Comparison of ENCODE assay signal across 1 cellular context in the genomic region with DNA sequence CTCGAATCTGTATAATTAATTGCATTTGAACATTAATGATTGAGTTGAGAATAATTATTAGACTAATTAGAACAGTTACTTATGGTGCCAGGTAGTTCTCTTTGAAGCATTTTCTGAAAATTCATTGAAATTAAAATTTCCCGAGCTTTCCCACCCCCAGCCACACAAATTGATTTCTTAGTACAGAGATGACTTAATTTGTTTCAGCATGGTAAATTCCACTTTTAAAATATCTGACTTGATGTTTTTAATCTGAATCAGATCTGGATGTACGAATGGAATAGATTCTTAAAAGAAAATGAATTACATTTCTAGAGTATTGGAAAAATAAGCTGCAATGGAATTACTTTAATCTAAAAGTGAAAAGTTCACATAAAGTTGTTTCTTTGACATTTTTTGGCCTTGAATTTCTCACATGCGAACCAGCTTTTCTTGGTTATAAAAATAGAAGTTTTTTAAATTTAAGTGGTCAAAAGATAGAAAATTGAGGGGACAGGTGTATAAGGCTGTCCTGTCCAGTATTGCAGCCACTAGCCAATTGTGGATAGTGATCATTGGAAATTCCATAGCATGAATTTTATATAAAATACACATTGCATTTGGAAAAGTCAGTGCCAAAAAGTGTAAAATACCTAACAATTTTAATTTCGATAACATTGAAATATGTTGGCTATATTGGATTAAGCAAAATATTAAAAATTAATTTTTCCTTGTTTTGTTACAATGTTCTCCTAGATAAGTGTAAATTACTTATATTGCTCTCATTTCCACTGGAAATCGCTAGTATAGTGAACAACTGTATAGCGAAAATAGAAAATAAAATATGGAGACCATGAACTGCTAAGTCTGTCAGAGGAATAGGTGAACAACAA.
TF ChIP-seq lines count a peak whose summit lies in the region.

No MANE protein-coding gene starts in this region.

TF ChIP-seq in K562, 482 proteins besides CTCF, POLR2A, EP300 and RAD21 (continued from another document and continues in another):
- TF ChIP-seq, protein P1, sequence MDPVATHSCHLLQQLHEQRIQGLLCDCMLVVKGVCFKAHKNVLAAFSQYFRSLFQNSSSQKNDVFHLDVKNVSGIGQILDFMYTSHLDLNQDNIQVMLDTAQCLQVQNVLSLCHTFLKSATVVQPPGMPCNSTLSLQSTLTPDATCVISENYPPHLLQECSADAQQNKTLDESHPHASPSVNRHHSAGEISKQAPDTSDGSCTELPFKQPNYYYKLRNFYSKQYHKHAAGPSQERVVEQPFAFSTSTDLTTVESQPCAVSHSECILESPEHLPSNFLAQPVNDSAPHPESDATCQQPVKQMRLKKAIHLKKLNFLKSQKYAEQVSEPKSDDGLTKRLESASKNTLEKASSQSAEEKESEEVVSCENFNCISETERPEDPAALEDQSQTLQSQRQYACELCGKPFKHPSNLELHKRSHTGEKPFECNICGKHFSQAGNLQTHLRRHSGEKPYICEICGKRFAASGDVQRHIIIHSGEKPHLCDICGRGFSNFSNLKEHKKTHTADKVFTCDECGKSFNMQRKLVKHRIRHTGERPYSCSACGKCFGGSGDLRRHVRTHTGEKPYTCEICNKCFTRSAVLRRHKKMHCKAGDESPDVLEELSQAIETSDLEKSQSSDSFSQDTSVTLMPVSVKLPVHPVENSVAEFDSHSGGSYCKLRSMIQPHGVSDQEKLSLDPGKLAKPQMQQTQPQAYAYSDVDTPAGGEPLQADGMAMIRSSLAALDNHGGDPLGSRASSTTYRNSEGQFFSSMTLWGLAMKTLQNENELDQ (CRISPR knock-in tag; IDR thresholded peaks at IDR 0.05; ENCODE audit: borderline replicate concordance), result no peak
- TF ChIP-seq HDAC1 (IDR thresholded peaks at IDR 0.05), result no peak
- no peak for TF ChIP-seq ASH1L (IDR thresholded peaks at IDR 0.05; ENCODE audit: borderline replicate concordance, low read depth, partially characterized antibody)
- TF ChIP-seq ADNP (tag; IDR thresholded peaks at IDR 0.05), result peak; percentile 37; the same call in 1 of the 2 replicates
- TF ChIP-seq HDAC6 (IDR thresholded peaks at IDR 0.05; ENCODE audit: low read depth, low read length), result no peak
- TF ChIP-seq ZNF146 (CRISPR knock-in tag; IDR thresholded peaks at IDR 0.05; ENCODE audit: unreplicated experiment), result no peak
- no peak for TF ChIP-seq EGR1 (conservative IDR thresholded peaks at IDR 0.05)
- TF ChIP-seq ETS2 (tag; IDR thresholded peaks at IDR 0.05; ENCODE audit: borderline replicate concordance, poor library complexity, severe bottlenecking), result no peak
- TF ChIP-seq, protein P2, sequence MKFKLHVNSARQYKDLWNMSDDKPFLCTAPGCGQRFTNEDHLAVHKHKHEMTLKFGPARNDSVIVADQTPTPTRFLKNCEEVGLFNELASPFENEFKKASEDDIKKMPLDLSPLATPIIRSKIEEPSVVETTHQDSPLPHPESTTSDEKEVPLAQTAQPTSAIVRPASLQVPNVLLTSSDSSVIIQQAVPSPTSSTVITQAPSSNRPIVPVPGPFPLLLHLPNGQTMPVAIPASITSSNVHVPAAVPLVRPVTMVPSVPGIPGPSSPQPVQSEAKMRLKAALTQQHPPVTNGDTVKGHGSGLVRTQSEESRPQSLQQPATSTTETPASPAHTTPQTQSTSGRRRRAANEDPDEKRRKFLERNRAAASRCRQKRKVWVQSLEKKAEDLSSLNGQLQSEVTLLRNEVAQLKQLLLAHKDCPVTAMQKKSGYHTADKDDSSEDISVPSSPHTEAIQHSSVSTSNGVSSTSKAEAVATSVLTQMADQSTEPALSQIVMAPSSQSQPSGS (CRISPR knock-in tag; IDR thresholded peaks at IDR 0.05), result no peak
- TF ChIP-seq BACH1 (tag; IDR thresholded peaks at IDR 0.05), result 0 out of 2 replicates have a peak, but pooled peaks have one; percentile 64
- TF ChIP-seq MAFK (IDR thresholded peaks at IDR 0.05; ENCODE audit: low read length), result no peak
- TF ChIP-seq ZNF699 (CRISPR knock-in tag; IDR thresholded peaks at IDR 0.05; ENCODE audit: insufficient replicate concordance), result no peak
- TF ChIP-seq, protein P3, sequence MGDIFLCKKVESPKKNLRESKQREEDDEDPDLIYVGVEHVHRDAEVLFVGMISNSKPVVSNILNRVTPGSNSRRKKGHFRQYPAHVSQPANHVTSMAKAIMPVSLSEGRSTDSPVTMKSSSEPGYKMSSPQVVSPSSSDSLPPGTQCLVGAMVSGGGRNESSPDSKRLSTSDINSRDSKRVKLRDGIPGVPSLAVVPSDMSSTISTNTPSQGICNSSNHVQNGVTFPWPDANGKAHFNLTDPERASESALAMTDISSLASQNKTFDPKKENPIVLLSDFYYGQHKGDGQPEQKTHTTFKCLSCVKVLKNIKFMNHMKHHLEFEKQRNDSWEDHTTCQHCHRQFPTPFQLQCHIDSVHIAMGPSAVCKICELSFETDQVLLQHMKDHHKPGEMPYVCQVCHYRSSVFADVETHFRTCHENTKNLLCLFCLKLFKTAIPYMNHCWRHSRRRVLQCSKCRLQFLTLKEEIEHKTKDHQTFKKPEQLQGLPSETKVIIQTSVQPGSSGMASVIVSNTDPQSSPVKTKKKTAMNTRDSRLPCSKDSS (IDR thresholded peaks at IDR 0.05; ENCODE audit: low read depth, partially characterized antibody), result no peak
- 0 out of 2 replicates have a peak, but pooled peaks have one; percentile 83 for TF ChIP-seq ZNF696 (CRISPR knock-in tag; conservative IDR thresholded peaks at IDR 0.05)
- 0 out of 2 replicates have a peak, but pooled peaks have one; percentile 12 for TF ChIP-seq CHD2 (IDR thresholded peaks at IDR 0.05; ENCODE audit: low read depth, low read length)
- TF ChIP-seq HDAC3 (IDR thresholded peaks at IDR 0.05; ENCODE audit: borderline replicate concordance, partially characterized antibody), result no peak
- TF ChIP-seq EP400 (IDR thresholded peaks at IDR 0.05), result peak; percentile 43; the same call in 1 of the 2 replicates
- no peak for TF ChIP-seq ARID1B (IDR thresholded peaks at IDR 0.05)
- TF ChIP-seq, protein P4, sequence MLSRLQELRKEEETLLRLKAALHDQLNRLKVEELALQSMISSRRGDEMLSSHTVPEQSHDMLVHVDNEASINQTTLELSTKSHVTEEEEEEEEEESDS (CRISPR knock-in tag; IDR thresholded peaks at IDR 0.05), result no peak
- TF ChIP-seq THRAP3 (IDR thresholded peaks at IDR 0.05; ENCODE audit: borderline replicate concordance), result 0 out of 2 replicates have a peak, but pooled peaks have one; percentile 10
- TF ChIP-seq, protein P5, sequence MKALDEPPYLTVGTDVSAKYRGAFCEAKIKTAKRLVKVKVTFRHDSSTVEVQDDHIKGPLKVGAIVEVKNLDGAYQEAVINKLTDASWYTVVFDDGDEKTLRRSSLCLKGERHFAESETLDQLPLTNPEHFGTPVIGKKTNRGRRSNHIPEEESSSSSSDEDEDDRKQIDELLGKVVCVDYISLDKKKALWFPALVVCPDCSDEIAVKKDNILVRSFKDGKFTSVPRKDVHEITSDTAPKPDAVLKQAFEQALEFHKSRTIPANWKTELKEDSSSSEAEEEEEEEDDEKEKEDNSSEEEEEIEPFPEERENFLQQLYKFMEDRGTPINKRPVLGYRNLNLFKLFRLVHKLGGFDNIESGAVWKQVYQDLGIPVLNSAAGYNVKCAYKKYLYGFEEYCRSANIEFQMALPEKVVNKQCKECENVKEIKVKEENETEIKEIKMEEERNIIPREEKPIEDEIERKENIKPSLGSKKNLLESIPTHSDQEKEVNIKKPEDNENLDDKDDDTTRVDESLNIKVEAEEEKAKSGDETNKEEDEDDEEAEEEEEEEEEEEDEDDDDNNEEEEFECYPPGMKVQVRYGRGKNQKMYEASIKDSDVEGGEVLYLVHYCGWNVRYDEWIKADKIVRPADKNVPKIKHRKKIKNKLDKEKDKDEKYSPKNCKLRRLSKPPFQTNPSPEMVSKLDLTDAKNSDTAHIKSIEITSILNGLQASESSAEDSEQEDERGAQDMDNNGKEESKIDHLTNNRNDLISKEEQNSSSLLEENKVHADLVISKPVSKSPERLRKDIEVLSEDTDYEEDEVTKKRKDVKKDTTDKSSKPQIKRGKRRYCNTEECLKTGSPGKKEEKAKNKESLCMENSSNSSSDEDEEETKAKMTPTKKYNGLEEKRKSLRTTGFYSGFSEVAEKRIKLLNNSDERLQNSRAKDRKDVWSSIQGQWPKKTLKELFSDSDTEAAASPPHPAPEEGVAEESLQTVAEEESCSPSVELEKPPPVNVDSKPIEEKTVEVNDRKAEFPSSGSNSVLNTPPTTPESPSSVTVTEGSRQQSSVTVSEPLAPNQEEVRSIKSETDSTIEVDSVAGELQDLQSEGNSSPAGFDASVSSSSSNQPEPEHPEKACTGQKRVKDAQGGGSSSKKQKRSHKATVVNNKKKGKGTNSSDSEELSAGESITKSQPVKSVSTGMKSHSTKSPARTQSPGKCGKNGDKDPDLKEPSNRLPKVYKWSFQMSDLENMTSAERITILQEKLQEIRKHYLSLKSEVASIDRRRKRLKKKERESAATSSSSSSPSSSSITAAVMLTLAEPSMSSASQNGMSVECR (CRISPR knock-in tag; IDR thresholded peaks at IDR 0.05), result no peak
- TF ChIP-seq, protein P6, sequence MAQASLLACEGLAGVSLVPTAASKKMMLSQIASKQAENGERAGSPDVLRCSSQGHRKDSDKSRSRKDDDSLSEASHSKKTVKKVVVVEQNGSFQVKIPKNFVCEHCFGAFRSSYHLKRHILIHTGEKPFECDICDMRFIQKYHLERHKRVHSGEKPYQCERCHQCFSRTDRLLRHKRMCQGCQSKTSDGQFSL (CRISPR knock-in tag; IDR thresholded peaks at IDR 0.05), result no peak
- TF ChIP-seq, protein P6 (tag; IDR thresholded peaks at IDR 0.05), result no peak
- TF ChIP-seq, protein P7, sequence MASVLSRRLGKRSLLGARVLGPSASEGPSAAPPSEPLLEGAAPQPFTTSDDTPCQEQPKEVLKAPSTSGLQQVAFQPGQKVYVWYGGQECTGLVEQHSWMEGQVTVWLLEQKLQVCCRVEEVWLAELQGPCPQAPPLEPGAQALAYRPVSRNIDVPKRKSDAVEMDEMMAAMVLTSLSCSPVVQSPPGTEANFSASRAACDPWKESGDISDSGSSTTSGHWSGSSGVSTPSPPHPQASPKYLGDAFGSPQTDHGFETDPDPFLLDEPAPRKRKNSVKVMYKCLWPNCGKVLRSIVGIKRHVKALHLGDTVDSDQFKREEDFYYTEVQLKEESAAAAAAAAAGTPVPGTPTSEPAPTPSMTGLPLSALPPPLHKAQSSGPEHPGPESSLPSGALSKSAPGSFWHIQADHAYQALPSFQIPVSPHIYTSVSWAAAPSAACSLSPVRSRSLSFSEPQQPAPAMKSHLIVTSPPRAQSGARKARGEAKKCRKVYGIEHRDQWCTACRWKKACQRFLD (CRISPR knock-in tag; IDR thresholded peaks at IDR 0.05), result peak; percentile 77; the same call in 1 of the 2 replicates
- TF ChIP-seq ZNF551 (CRISPR knock-in tag; IDR thresholded peaks at IDR 0.05), result peak; percentile 86; the same call in 1 of the 2 replicates
- 0 out of 2 replicates have a peak, but pooled peaks have one; percentile 13 for TF ChIP-seq NR1H2 (CRISPR knock-in tag; IDR thresholded peaks at IDR 0.05)
- TF ChIP-seq, protein P8, sequence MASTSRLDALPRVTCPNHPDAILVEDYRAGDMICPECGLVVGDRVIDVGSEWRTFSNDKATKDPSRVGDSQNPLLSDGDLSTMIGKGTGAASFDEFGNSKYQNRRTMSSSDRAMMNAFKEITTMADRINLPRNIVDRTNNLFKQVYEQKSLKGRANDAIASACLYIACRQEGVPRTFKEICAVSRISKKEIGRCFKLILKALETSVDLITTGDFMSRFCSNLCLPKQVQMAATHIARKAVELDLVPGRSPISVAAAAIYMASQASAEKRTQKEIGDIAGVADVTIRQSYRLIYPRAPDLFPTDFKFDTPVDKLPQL (IDR thresholded peaks at IDR 0.05; ENCODE audit: extremely low read depth, insufficient read length), result no peak
- no peak for TF ChIP-seq NBN (IDR thresholded peaks at IDR 0.05; ENCODE audit: low read depth)
- no peak; the same call in 1 of the 2 replicates for TF ChIP-seq DMBX1 (CRISPR knock-in tag; IDR thresholded peaks at IDR 0.05; ENCODE audit: borderline replicate concordance)
- no peak for TF ChIP-seq MTF1 (CRISPR knock-in tag; IDR thresholded peaks at IDR 0.05; ENCODE audit: borderline replicate concordance)
- TF ChIP-seq SMARCC2 (IDR thresholded peaks at IDR 0.05; ENCODE audit: low read depth), result no peak
- no peak for TF ChIP-seq SRSF3 (IDR thresholded peaks at IDR 0.05; ENCODE audit: insufficient read depth, low read length)
- TF ChIP-seq CHCHD3 (CRISPR knock-in tag; IDR thresholded peaks at IDR 0.05), result peak; percentile 89
- TF ChIP-seq, protein P9, sequence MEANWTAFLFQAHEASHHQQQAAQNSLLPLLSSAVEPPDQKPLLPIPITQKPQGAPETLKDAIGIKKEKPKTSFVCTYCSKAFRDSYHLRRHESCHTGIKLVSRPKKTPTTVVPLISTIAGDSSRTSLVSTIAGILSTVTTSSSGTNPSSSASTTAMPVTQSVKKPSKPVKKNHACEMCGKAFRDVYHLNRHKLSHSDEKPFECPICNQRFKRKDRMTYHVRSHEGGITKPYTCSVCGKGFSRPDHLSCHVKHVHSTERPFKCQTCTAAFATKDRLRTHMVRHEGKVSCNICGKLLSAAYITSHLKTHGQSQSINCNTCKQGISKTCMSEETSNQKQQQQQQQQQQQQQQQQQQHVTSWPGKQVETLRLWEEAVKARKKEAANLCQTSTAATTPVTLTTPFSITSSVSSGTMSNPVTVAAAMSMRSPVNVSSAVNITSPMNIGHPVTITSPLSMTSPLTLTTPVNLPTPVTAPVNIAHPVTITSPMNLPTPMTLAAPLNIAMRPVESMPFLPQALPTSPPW (CRISPR knock-in tag; IDR thresholded peaks at IDR 0.05), result peak; percentile 40; the same call in 1 of the 2 replicates
- TF ChIP-seq ZSCAN32 (CRISPR knock-in tag; IDR thresholded peaks at IDR 0.05), result no peak; the same call in 1 of the 2 replicates
- no peak for TF ChIP-seq ZNF175 (CRISPR knock-in tag; IDR thresholded peaks at IDR 0.05; ENCODE audit: low read depth)
- TF ChIP-seq HNRNPLL (IDR thresholded peaks at IDR 0.05; ENCODE audit: low read depth, low read length, poor library complexity, severe bottlenecking), result no peak
- TF ChIP-seq L3MBTL2 (IDR thresholded peaks at IDR 0.05), result no peak
- TF ChIP-seq MCM5 (IDR thresholded peaks at IDR 0.05; ENCODE audit: low read depth), result no peak
- TF ChIP-seq FIP1L1 (IDR thresholded peaks at IDR 0.05; ENCODE audit: low read depth, low read length, poor library complexity, severe bottlenecking), result peak; percentile 91
- TF ChIP-seq, protein P10, sequence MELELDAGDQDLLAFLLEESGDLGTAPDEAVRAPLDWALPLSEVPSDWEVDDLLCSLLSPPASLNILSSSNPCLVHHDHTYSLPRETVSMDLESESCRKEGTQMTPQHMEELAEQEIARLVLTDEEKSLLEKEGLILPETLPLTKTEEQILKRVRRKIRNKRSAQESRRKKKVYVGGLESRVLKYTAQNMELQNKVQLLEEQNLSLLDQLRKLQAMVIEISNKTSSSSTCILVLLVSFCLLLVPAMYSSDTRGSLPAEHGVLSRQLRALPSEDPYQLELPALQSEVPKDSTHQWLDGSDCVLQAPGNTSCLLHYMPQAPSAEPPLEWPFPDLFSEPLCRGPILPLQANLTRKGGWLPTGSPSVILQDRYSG (tag; conservative IDR thresholded peaks at IDR 0.05; ENCODE audit: low read depth), result 0 out of 2 replicates have a peak, but pooled peaks have one; percentile 46
- TF ChIP-seq ZNF778 (CRISPR knock-in tag; IDR thresholded peaks at IDR 0.05), result no peak
